1 cellular context compared by ENCODE assay signal in the genomic region with DNA sequence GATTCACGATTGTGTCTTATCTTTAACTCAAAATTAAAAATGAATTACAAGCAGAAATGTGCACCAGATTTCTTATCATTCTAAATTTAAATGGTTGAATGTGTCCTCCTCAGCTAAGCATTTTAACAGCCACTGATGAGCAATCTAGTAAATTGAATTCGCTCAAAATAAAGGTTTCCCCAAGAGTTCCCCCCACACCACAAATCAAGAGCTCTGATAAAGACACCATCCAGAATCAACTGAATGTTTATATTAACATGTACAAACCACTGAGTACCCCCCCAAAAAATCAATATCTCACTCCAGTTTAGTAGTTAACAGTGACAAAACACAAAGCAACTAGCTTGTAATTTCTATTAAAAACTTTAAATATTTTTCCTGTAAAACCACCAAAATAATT.
TF ChIP-seq lines count a peak whose summit lies in the region.

No MANE protein-coding gene starts in this region.

TF ChIP-seq in liver, 16 proteins besides CTCF, POLR2A, EP300 and RAD21 (continued from another document):
- TF ChIP-seq, protein P1, sequence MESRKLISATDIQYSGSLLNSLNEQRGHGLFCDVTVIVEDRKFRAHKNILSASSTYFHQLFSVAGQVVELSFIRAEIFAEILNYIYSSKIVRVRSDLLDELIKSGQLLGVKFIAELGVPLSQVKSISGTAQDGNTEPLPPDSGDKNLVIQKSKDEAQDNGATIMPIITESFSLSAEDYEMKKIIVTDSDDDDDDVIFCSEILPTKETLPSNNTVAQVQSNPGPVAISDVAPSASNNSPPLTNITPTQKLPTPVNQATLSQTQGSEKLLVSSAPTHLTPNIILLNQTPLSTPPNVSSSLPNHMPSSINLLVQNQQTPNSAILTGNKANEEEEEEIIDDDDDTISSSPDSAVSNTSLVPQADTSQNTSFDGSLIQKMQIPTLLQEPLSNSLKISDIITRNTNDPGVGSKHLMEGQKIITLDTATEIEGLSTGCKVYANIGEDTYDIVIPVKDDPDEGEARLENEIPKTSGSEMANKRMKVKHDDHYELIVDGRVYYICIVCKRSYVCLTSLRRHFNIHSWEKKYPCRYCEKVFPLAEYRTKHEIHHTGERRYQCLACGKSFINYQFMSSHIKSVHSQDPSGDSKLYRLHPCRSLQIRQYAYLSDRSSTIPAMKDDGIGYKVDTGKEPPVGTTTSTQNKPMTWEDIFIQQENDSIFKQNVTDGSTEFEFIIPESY (IDR thresholded peaks at IDR 0.05) = no peak
- TF ChIP-seq, protein P2, sequence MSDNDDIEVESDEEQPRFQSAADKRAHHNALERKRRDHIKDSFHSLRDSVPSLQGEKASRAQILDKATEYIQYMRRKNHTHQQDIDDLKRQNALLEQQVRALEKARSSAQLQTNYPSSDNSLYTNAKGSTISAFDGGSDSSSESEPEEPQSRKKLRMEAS (IDR thresholded peaks at IDR 0.05) = no peak
